In the genomic region with DNA sequence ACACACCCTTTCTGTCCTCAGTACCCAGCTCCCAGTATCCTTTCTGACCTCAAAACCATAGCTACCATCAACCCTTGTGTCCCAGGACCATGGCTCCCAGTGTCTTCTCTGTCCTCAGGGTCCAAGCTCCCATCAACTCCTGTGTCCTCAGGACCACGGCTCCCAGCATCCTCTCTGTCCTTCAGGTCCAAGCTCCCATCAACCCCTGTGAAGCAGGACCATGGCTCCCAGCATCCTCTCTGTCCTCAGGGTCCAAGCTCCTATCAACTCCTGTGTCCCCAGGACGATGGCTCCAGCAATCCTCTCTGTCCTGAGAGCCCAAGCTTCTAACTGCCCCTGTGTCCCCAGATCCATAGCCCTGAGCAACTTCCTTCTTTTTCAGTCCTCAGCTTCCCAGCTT, we compare ENCODE assay signal across 17 cellular contexts. TPM values are rescaled to one million over a fixed set of nuclear protein-coding genes. Genes with fewer than 3 reads are reported as not detected.
DNase-seq lines count a peak whose midpoint lies in the region; ATAC-seq and TF ChIP-seq lines count a peak whose summit lies in the region.
"Had no signal": no experiment of that assay in that cellular context is flagged by ENCODE, and none has a peak within 500 bp of the region (broad histone marks: within the 10 kb centered on the region; RNA-seq: fewer than 3 reads in every experiment).

No MANE protein-coding gene starts in this region.

- TF ChIP-seq CTCF in WTC11 (IDR thresholded peaks at IDR 0.05) (no peak), endothelial cell (IDR thresholded peaks at IDR 0.05; ENCODE audit: unreplicated experiment) (no peak)

- no peaks in the 10 kb centered on the region for H3K36me3 Mint-ChIP-seq in activated naive CD4-positive, alpha-beta T cell treated with anti-CD3 and anti-CD28 coated beads, Interleukin-2, amount 10 ng/mL, durations not matched to agents 7 days and 5 days
- H3K36me3 Mint-ChIP-seq in WTC11 = peaks cover 4% of the 10 kb centered on the region
- H3K36me3 Mint-ChIP-seq in endothelial cell (ENCODE audit: low read depth, unreplicated experiment) = peaks cover 16% of the 10 kb centered on the region
- H3K36me3 Mint-ChIP-seq in stimulated activated memory B cell treated with anti-CD40 and anti-IgM and Interleukin-4, amounts not matched to agents 10 μg/mL and 1 μg/mL and 100 μg/mL, for 72 hours = no peaks in the 10 kb centered on the region

- POLR2A ChIA-PET in WTC11 (lab: Charles Lee) = no interaction called here

- ATAC-seq in WTC11 (no peak), GM21515 (IDR thresholded peaks at IDR 0.05; ENCODE audit: unreplicated experiment) (no peak)
- no peak for ATAC-seq in stimulated activated memory B cell treated with anti-CD40 and anti-IgM and Interleukin-4, amounts not matched to agents 10 μg/mL and 1 μg/mL and 100 μg/mL, for 72 hours
- ATAC-seq: heart left ventricle, Right ventricle myocardium inferior had no signal

- no peak overlapping the region for H3K27ac Mint-ChIP-seq in activated naive CD4-positive, alpha-beta T cell treated with anti-CD3 and anti-CD28 coated beads, Interleukin-2, amount 10 ng/mL, durations not matched to agents 7 days and 5 days
- H3K27ac Mint-ChIP-seq in WTC11 (no peak overlapping the region), endothelial cell (ENCODE audit: unreplicated experiment) (peak overlapping the region; percentile 32)
- no peak overlapping the region for H3K27ac Mint-ChIP-seq in stimulated activated memory B cell treated with anti-CD40 and anti-IgM and Interleukin-4, amounts not matched to agents 10 μg/mL and 1 μg/mL and 100 μg/mL, for 72 hours

- H3K4me1 Mint-ChIP-seq in activated naive CD4-positive, alpha-beta T cell treated with anti-CD3 and anti-CD28 coated beads, Interleukin-2, amount 10 ng/mL, durations not matched to agents 7 days and 5 days = peaks cover 15% of the 10 kb centered on the region
- H3K4me1 Mint-ChIP-seq in WTC11 (peaks cover 14% of the 10 kb centered on the region), endothelial cell (ENCODE audit: unreplicated experiment) (peaks cover 13% of the 10 kb centered on the region)
- peaks cover 15% of the 10 kb centered on the region for H3K4me1 Mint-ChIP-seq in stimulated activated memory B cell treated with anti-CD40 and anti-IgM and Interleukin-4, amounts not matched to agents 10 μg/mL and 1 μg/mL and 100 μg/mL, for 72 hours

- H3K9me3 Mint-ChIP-seq in activated naive CD4-positive, alpha-beta T cell treated with anti-CD3 and anti-CD28 coated beads, Interleukin-2, amount 10 ng/mL, durations not matched to agents 7 days and 5 days = no peaks in the 10 kb centered on the region
- H3K9me3 Mint-ChIP-seq in WTC11 (peaks cover 5% of the 10 kb centered on the region), endothelial cell (ENCODE audit: unreplicated experiment) (no peaks in the 10 kb centered on the region)
- H3K9me3 Mint-ChIP-seq in stimulated activated memory B cell treated with anti-CD40 and anti-IgM and Interleukin-4, amounts not matched to agents 10 μg/mL and 1 μg/mL and 100 μg/mL, for 72 hours = no peaks in the 10 kb centered on the region

- peak overlapping the region; percentile 32 for H3K4me3 Mint-ChIP-seq in activated naive CD4-positive, alpha-beta T cell treated with anti-CD3 and anti-CD28 coated beads, Interleukin-2, amount 10 ng/mL, durations not matched to agents 7 days and 5 days
- H3K4me3 Mint-ChIP-seq in WTC11 (peak overlapping the region; percentile 53), endothelial cell (ENCODE audit: unreplicated experiment) (peak overlapping the region; percentile 66)
- H3K4me3 Mint-ChIP-seq in stimulated activated memory B cell treated with anti-CD40 and anti-IgM and Interleukin-4, amounts not matched to agents 10 μg/mL and 1 μg/mL and 100 μg/mL, for 72 hours = peak overlapping the region; percentile 19

- CTCF ChIA-PET in activated naive CD4-positive, alpha-beta T cell treated with anti-CD3 and anti-CD28 coated beads, Interleukin-2, amount 10 ng/mL, durations not matched to agents 7 days and 5 days (lab: Charles Lee) = interaction anchor here (1.3 kb wide), 1 partner anchor 19 kb away, joined by 3 read pairs; no protein-coding TSS in a partner anchor
- CTCF ChIA-PET in WTC11 (lab: Charles Lee) = interaction anchor here (0.5 to 1.7 kb wide), 10 partner anchors 9 to 214 kb away, joined by 3 to 9 read pairs (median 3); partner anchors contain the start of genes IRGQ, ZNF575 and ZNF576

- no peak for DNase-seq in activated naive CD4-positive, alpha-beta T cell treated with anti-CD3 and anti-CD28 coated beads, Interleukin-2, amount 10 ng/mL, durations not matched to agents 7 days and 5 days
- no peak for DNase-seq in activated naive CD4-positive, alpha-beta T cell treated with Interleukin-2 at 50 U/mL for 16 hours
- DNase-seq in WTC11 (ENCODE audit: low spot score) = no peak
- DNase-seq in endothelial cell (ENCODE audit: low spot score) = no peak
- no peak for DNase-seq in NCI-H524 (lab: John Stamatoyannopoulos, UW)
- DNase-seq in NCI-H226 = no peak
- DNase-seq: activated CD4-positive, alpha-beta T cell treated with anti-CD3 and anti-CD28 coated beads, Interleukin-2, amount 50 U/mL, for 48 hours; activated naive CD4-positive, alpha-beta T cell; heart left ventricle; KG1; kidney; NCI-H1105 treated with DMSO at 0.1 percent for 48 hours; NK-92 treated with Interleukin-12 subunit alpha and Interleukin-12 subunit beta, amount 100 ng/mL, for 24 hours had no signal

- peaks cover 57% of the 10 kb centered on the region for H3K27me3 Mint-ChIP-seq in activated naive CD4-positive, alpha-beta T cell treated with anti-CD3 and anti-CD28 coated beads, Interleukin-2, amount 10 ng/mL, durations not matched to agents 7 days and 5 days
- H3K27me3 Mint-ChIP-seq in WTC11 (ENCODE audit: low read depth) (peaks cover 81% of the 10 kb centered on the region), endothelial cell (ENCODE audit: unreplicated experiment) (peaks cover 25% of the 10 kb centered on the region)
- peaks cover 51% of the 10 kb centered on the region for H3K27me3 Mint-ChIP-seq in stimulated activated memory B cell treated with anti-CD40 and anti-IgM and Interleukin-4, amounts not matched to agents 10 μg/mL and 1 μg/mL and 100 μg/mL, for 72 hours

TF ChIP-seq in WTC11, 78 proteins besides CTCF, POLR2A, EP300 and RAD21:
- TF ChIP-seq USF1 (CRISPR knock-in tag; IDR thresholded peaks at IDR 0.05) (no peak), ZNF532 (CRISPR knock-in tag; IDR thresholded peaks at IDR 0.05; ENCODE audit: borderline replicate concordance) (0 out of 2 replicates have a peak, but pooled peaks have one; percentile 45)
- TF ChIP-seq, protein P1, sequence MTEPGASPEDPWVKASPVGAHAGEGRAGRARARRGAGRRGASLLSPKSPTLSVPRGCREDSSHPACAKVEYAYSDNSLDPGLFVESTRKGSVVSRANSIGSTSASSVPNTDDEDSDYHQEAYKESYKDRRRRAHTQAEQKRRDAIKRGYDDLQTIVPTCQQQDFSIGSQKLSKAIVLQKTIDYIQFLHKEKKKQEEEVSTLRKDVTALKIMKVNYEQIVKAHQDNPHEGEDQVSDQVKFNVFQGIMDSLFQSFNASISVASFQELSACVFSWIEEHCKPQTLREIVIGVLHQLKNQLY (CRISPR knock-in tag; IDR thresholded peaks at IDR 0.05) = no peak
TF ChIP-seq in WTC11: peak in this region for 1.

RNA-seq across cellular contexts. Expression of gene CADM4, which starts 1.7 kb away (rescaled TPM):
- 12.2 to 13.3 TPM (median 12.4 TPM) in 3 replicates for total RNA-seq in WTC11 (2021)
- 21.1 TPM for total RNA-seq in endothelial cell (ENCODE audit: unreplicated experiment)

RNA-seq across cellular contexts. Expression of gene ZNF428, which starts 21.9 kb away (rescaled TPM):
- 19.2 to 20.1 TPM (median 20.0 TPM) in 3 replicates for total RNA-seq in WTC11 (2021)
- total RNA-seq in endothelial cell (ENCODE audit: unreplicated experiment) = 97.7 TPM

RNA-seq across cellular contexts. Expression of gene PLAUR, which starts 28.6 kb away (rescaled TPM):
- total RNA-seq in WTC11 (2021) = 10.5 to 14.4 TPM (median 13.5 TPM) in 3 replicates
- 16.3 TPM for total RNA-seq in endothelial cell (ENCODE audit: unreplicated experiment)

RNA-seq across cellular contexts. Expression of gene SRRM5, which starts 29.4 kb away (rescaled TPM):
- total RNA-seq in WTC11 (2021) (0.34 to 0.44 TPM (median 0.42 TPM) in 3 replicates), endothelial cell (ENCODE audit: unreplicated experiment) (0.26 TPM)
- total RNA-seq: bronchial epithelial cell had no signal

RNA-seq across cellular contexts. Expression of gene ZNF576, which starts 44.9 kb away (rescaled TPM):
- total RNA-seq in WTC11 (2021) (15.9 to 18.5 TPM (median 16.5 TPM) in 3 replicates), endothelial cell (ENCODE audit: unreplicated experiment) (10.7 TPM)
